ENCODE assay signal across 8 cellular contexts in genomic region chr17:81711814-81712467, GRCh38. TPM values are rescaled to one million over a fixed set of nuclear protein-coding genes. Genes with fewer than 3 reads are reported as not detected.
A peak's percentile ranks its signal among the peaks of the same experiment; 100 is the strongest.
DNase-seq lines count a peak whose midpoint lies in the region; ATAC-seq and TF ChIP-seq lines count a peak whose summit lies in the region.

Gene SLC25A10 (plus strand): TSS chr17:81712284. CDS start chr17:81712427, 143 bp downstream.

- no peaks in the 10 kb centered on the region for H3K27me3 ChIP-seq in duodenal mucosa (ENCODE audit: control insufficient read depth in 1 of 2, insufficient read depth in 2 of 2, low read length in 2 of 2)
- H3K27me3 ChIP-seq in lower lobe of right lung (ENCODE audit: low read depth), result no peaks in the 10 kb centered on the region

- DNase-seq in AG08395 (ENCODE audit: low spot score), result peak; percentile 91
- peak; percentile 28 for DNase-seq in NCI-H748 treated with DMSO at 0.1 percent for 48 hours (lab: John Stamatoyannopoulos, UW)
- peak; percentile 83 to 87 for DNase-seq in activated CD4-positive, alpha-beta T cell treated with anti-CD3 and anti-CD28 coated beads, Interleukin-2, amount 50 U/mL, for 48 hours
- DNase-seq in lower lobe of right lung, result peak; percentile 90
- peak; percentile 80 to 83 for DNase-seq in stimulated activated CD4-positive, alpha-beta T cell treated with anti-CD3 and anti-CD28 coated beads, Interleukin-4, amount 100 ng/mL, for 4 hours

- H3K27ac ChIP-seq in duodenal mucosa (ENCODE audit: low read depth, low read length) (peak within 1 kb of the TSS; percentile 50), lower lobe of right lung (peak within 1 kb of the TSS; percentile 60)

- H3K9ac ChIP-seq in duodenal mucosa (ENCODE audit: low read depth in 1 of 2, low read length in 2 of 2), result peak within 1 kb of the TSS; percentile 70 to 75

- no peak for TF ChIP-seq CTCF in lower lobe of right lung (IDR thresholded peaks at IDR 0.05)

- H3K36me3 ChIP-seq in duodenal mucosa (ENCODE audit: control insufficient read depth in 1 of 2, insufficient read depth in 2 of 2, low read length in 2 of 2) (peaks cover 4 to 22% of the 10 kb centered on the region in 2 donors), lower lobe of right lung (peaks cover 9% of the 10 kb centered on the region)

- H3K4me1 ChIP-seq in duodenal mucosa (ENCODE audit: control insufficient read depth in 1 of 2, insufficient read depth in 2 of 2, low read length in 2 of 2) (peaks cover 25 to 40% of the 10 kb centered on the region in 2 donors), lower lobe of right lung (peaks cover 33% of the 10 kb centered on the region)

- H3K9me3 ChIP-seq in duodenal mucosa (ENCODE audit: control insufficient read depth in 1 of 2, low read length in 2 of 2) (no peaks in the 10 kb centered on the region), lower lobe of right lung (no peaks in the 10 kb centered on the region)

- ATAC-seq in GM19023 (IDR thresholded peaks at IDR 0.05; ENCODE audit: unreplicated experiment) (peak; percentile 65), HG03439 (IDR thresholded peaks at IDR 0.05; ENCODE audit: unreplicated experiment) (peak; percentile 75), lower lobe of right lung (peak; percentile 90)

- intact Hi-C loops in lower lobe of right lung (cut with DNase I), result no loop called here

- H3K4me3 ChIP-seq in duodenal mucosa (ENCODE audit: low read depth in 1 of 2, low read length in 2 of 2) (peak within 1 kb of the TSS; percentile 66 to 75), lower lobe of right lung (peak within 1 kb of the TSS; percentile 86)

RNA-seq across cellular contexts. Expression of gene SLC25A10, which starts in this region (rescaled TPM):
- 7.3 TPM for total RNA-seq in lower lobe of right lung

Comparison
In these comparisons a context has a peak if more than half of its experiments do, and no peak if none do; other contexts are left out.
1. Peak in every context shown above with its lines: DNase-seq, ATAC-seq, H3K4me3 ChIP-seq and H3K27ac ChIP-seq.
2. DNase-seq: peak in every context shown above with its lines; median percentile 91 in AG08395; 90 in lower lobe of right lung; 85 in activated CD4-positive, alpha-beta T cell treated with anti-CD3 and anti-CD28 coated beads, Interleukin-2, amount 50 U/mL, for 48 hours; 82 in stimulated activated CD4-positive, alpha-beta T cell treated with anti-CD3 and anti-CD28 coated beads, Interleukin-4, amount 100 ng/mL, for 4 hours; 28 in NCI-H748 treated with DMSO at 0.1 percent for 48 hours.